Comparison of ENCODE assay signal across 9 cellular contexts in genomic region chr1:159214149-159214760, GRCh38. TPM values are rescaled to one million over a fixed set of nuclear protein-coding genes. Genes with fewer than 3 reads are reported as not detected.
DNase-seq lines count a peak whose midpoint lies in the region; ATAC-seq, FAIRE-seq and TF ChIP-seq lines count a peak whose summit lies in the region.
"Had no signal": no experiment of that assay in that cellular context is flagged by ENCODE, and none has a peak within 500 bp of the region (broad histone marks: within the 10 kb centered on the region; RNA-seq: fewer than 3 reads in every experiment).

No MANE protein-coding gene starts in this region.

- H3K9me3 ChIP-seq in kidney (ENCODE audit: control insufficient read depth in 1 of 2, low read length in 2 of 2) = no peaks in the 10 kb centered on the region

- H3K4me3 ChIP-seq in astrocyte of the cerebellum (ENCODE audit: low read depth, low read length) (no peak overlapping the region), kidney (ENCODE audit: low read length in 2 of 2) (no peak overlapping the region)

- H3K36me3 ChIP-seq in kidney (ENCODE audit: control insufficient read depth in 1 of 2, insufficient read depth in 2 of 2, low read length in 2 of 2) = no peaks in the 10 kb centered on the region

- intact Hi-C loops in kidney (cut with DNase I) = no loop called here

- peak; percentile 20 to 28 for DNase-seq in SHP77 (lab: John Stamatoyannopoulos, UW)
- no peak for DNase-seq in SHP77 treated with DMSO at 0.1 percent for 48 hours (lab: John Stamatoyannopoulos, UW)
- DNase-seq in RCC 7860 (ENCODE audit: low spot score) = peak; percentile 11
- DNase-seq in astrocyte of the cerebellum (ENCODE audit: low read depth) = peak; percentile 8
- DNase-seq in kidney = no peak
- DNase-seq in stimulated activated CD8-positive, alpha-beta memory T cell treated with anti-CD3 and anti-CD28 coated beads, Interleukin-4, amount 100 ng/mL, for 24 hours (ENCODE audit: low read depth) = peak; percentile 8

- peak; percentile 71 for ATAC-seq in HG02885 (IDR thresholded peaks at IDR 0.05; ENCODE audit: poor library complexity, unreplicated experiment)
- no peak for ATAC-seq in HG03097 (IDR thresholded peaks at IDR 0.05; ENCODE audit: low FRiP score, unreplicated experiment)

- in situ Hi-C loops in astrocyte of the cerebellum (cut with HindIII; ENCODE audit: low sequenced_read_pairs) = no loop called here

- peak; percentile 96 for TF ChIP-seq CTCF in astrocyte of the cerebellum (IDR thresholded peaks at IDR 0.05; ENCODE audit: low read depth, low read length, missing control alignments)
- peak; percentile 82 for TF ChIP-seq CTCF in kidney (IDR thresholded peaks at IDR 0.05; ENCODE audit: borderline replicate concordance, extremely low read depth, insufficient read depth)

- FAIRE-seq in RCC 7860 (lab: Jason Lieb, UNC) (no peak), kidney (lab: Jason Lieb, UNC) (no peak)

- no peak overlapping the region for H3K27ac ChIP-seq in kidney (ENCODE audit: low read depth in 2 of 2, low read length in 2 of 2)

- H3K9ac ChIP-seq in kidney (ENCODE audit: low read length in 2 of 2) = no peak overlapping the region

- no peaks in the 10 kb centered on the region for H3K4me1 ChIP-seq in kidney (ENCODE audit: control insufficient read depth in 1 of 2, insufficient read depth in 1 of 2, low read depth in 1 of 2, low read length in 2 of 2)

RNA-seq across cellular contexts. Expression of gene ACKR1, which starts 9.6 kb away (rescaled TPM):
- 142 TPM for total RNA-seq in kidney
- polyA plus RNA-seq in kidney (ENCODE audit: insufficient read depth, low read depth, low replicate concordance) = 3.4 TPM
- total RNA-seq: dermis microvascular lymphatic vessel endothelial cell had no signal

RNA-seq across cellular contexts. Expression of gene CADM3, which starts 42.8 kb away (rescaled TPM):
- 25.8 TPM for total RNA-seq in kidney
- 0.56 TPM for polyA plus RNA-seq in kidney (ENCODE audit: insufficient read depth, low read depth, low replicate concordance)
- total RNA-seq: dermis microvascular lymphatic vessel endothelial cell had no signal

Comparison
In these comparisons a context has a peak if more than half of its experiments do, and no peak if none do; other contexts are left out.
1. DNase-seq: peak in SHP77 (2 of 2), RCC 7860 (single experiment), astrocyte of the cerebellum (single experiment) and stimulated activated CD8-positive, alpha-beta memory T cell treated with anti-CD3 and anti-CD28 coated beads, Interleukin-4, amount 100 ng/mL, for 24 hours (single experiment); none in SHP77 treated with DMSO at 0.1 percent for 48 hours (single experiment) and kidney (single experiment).